ENCODE assay signal across 21 cellular contexts in the genomic region with DNA sequence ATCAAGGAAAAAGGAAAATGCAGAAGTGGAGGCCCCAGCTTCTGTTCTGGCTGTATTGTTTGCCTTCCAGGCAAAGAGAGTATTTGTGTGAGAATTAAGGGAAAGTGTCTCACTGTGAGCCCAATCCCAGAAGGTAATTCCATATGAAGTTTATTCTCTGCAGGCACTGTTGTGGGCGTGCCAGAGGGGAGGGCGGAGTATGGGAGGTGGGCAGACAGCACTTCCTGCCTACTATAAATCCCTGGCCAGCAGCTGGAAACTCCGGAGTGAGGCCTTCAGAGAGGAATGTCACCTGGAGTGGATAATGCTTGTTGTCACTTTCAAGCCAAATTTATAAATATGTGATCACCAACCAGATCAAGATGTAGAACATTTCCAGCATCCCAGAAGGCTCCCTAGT.
A peak's percentile ranks its signal among the peaks of the same experiment; 100 is the strongest.
DNase-seq lines count a peak whose midpoint lies in the region; ATAC-seq, FAIRE-seq and TF ChIP-seq lines count a peak whose summit lies in the region.
"Had no signal": no experiment of that assay in that cellular context is flagged by ENCODE, and none has a peak within 500 bp of the region (broad histone marks: within the 10 kb centered on the region; RNA-seq: fewer than 3 reads in every experiment).

No MANE protein-coding gene starts in this region.

- FAIRE-seq in pancreas (lab: Jason Lieb, UNC), result no peak

- CTCF ChIA-PET in WTC11 (lab: Charles Lee), result no interaction called here
- CTCF ChIA-PET in CD8-positive, alpha-beta T cell (lab: Charles Lee), result interaction anchor here (0.9 to 1.2 kb wide), 2 partner anchors 19 to 23 kb away, joined by 3 to 7 read pairs; no protein-coding TSS in a partner anchor

- H3K4me3 ChIP-seq in BLaER1 treated with 17β-estradiol and CSF1 and Interleukin-3, amounts not matched to agents 10 nM and 100 nM, result no peak overlapping the region
- no peak overlapping the region for H3K4me3 ChIP-seq in H7 (ENCODE audit: insufficient read depth, low read depth, low read length)
- H3K4me3 ChIP-seq in psoas muscle, result no peak overlapping the region
- H3K4me3 ChIP-seq in pancreas, result no peak overlapping the region
- no peak overlapping the region for H3K4me3 ChIP-seq in CD8-positive, alpha-beta T cell (ENCODE audit: low read depth, low read length)
- H3K4me3 ChIP-seq: esophagus muscularis mucosa, spleen, uterus had no signal

- no peaks in the 10 kb centered on the region for H3K36me3 Mint-ChIP-seq in WTC11
- H3K36me3 Mint-ChIP-seq in CD8-positive, alpha-beta T cell, result peaks cover 5% of the 10 kb centered on the region

- H3K9me3 ChIP-seq in BLaER1 treated with 17β-estradiol and CSF1 and Interleukin-3, amounts not matched to agents 10 nM and 100 nM (replicated peaks in 1 of 11), result peaks cover 0 to 24% (median 15%) of the 10 kb centered on the region in 11 experiments; a peak in 18 of 22 replicates
- no peaks in the 10 kb centered on the region for H3K9me3 ChIP-seq in psoas muscle
- no peaks in the 10 kb centered on the region for H3K9me3 ChIP-seq in pancreas
- H3K9me3 ChIP-seq in CD8-positive, alpha-beta T cell (ENCODE audit: low read length), result no peaks in the 10 kb centered on the region
- H3K9me3 ChIP-seq: esophagus muscularis mucosa, spleen, uterus had no signal

- peaks cover 0 to 31% (median 2%) of the 10 kb centered on the region in 11 experiments; a peak in 9 of 22 replicates for H3K36me3 ChIP-seq in BLaER1 treated with 17β-estradiol and CSF1 and Interleukin-3, amounts not matched to agents 10 nM and 100 nM
- no peaks in the 10 kb centered on the region for H3K36me3 ChIP-seq in H7 (replicated peaks; ENCODE audit: control insufficient read depth, insufficient read depth, low read length)
- H3K36me3 ChIP-seq in psoas muscle (ENCODE audit: insufficient read depth in 1 of 2, low read depth in 1 of 2), result no peaks in the 10 kb centered on the region
- H3K36me3 ChIP-seq in pancreas, result no peaks in the 10 kb centered on the region
- no peaks in the 10 kb centered on the region for H3K36me3 ChIP-seq in CD8-positive, alpha-beta T cell (ENCODE audit: insufficient read depth, low read length)
- H3K36me3 ChIP-seq: esophagus muscularis mucosa, spleen, uterus had no signal

- intact Hi-C loops in psoas muscle (cut with DNase I), result no loop called here
- intact Hi-C loops in pancreas (cut with DNase I), result no loop called here
- intact Hi-C loops in CD8-positive, alpha-beta T cell (cut with DNase I, micrococcal nuclease), result no loop called here

- POLR2A ChIA-PET in WTC11 (lab: Charles Lee), result no interaction called here
- POLR2A ChIA-PET in CD8-positive, alpha-beta T cell (lab: Charles Lee), result interaction anchor here (1.5 kb wide), 2 partner anchors 11 to 23 kb away, joined by 3 to 5 read pairs; no protein-coding TSS in a partner anchor

- TF ChIP-seq CTCF in WTC11 (IDR thresholded peaks at IDR 0.05) (no peak), psoas muscle (IDR thresholded peaks at IDR 0.05) (no peak), pancreas (IDR thresholded peaks at IDR 0.05) (no peak)
- no peak for TF ChIP-seq CTCF in CD8-positive, alpha-beta T cell (IDR thresholded peaks at IDR 0.05)

- H3K9ac ChIP-seq in BLaER1 treated with 17β-estradiol and CSF1 and Interleukin-3, amounts not matched to agents 10 nM and 100 nM, result peak overlapping the region in 7 of 11 experiments; percentile 7 to 85 (median 42); a peak in 7 of 22 replicates

- H3K4me1 ChIP-seq in BLaER1 treated with 17β-estradiol and CSF1 and Interleukin-3, amounts not matched to agents 10 nM and 100 nM, result peaks cover 72 to 100% (median 96%) of the 10 kb centered on the region in 10 experiments
- H3K4me1 ChIP-seq in psoas muscle, result peaks cover 25% of the 10 kb centered on the region
- H3K4me1 ChIP-seq in pancreas, result peaks cover 13 to 21% (median 18%) of the 10 kb centered on the region in 3 donors
- peaks cover 57% of the 10 kb centered on the region for H3K4me1 ChIP-seq in CD8-positive, alpha-beta T cell (ENCODE audit: insufficient read depth, low read length)

- no peaks in the 10 kb centered on the region for H4K20me1 ChIP-seq in BLaER1 treated with 17β-estradiol and CSF1 and Interleukin-3, amounts not matched to agents 10 nM and 100 nM

- ATAC-seq in WTC11 (peak; percentile 66), psoas muscle (no peak), pancreas (no peak)
- ATAC-seq in CD8-positive, alpha-beta T cell, result no peak
- ATAC-seq: Panc1; stimulated activated naive B cell treated with anti-CD40 and anti-IgM and Interleukin-4, amounts not matched to agents 10 μg/mL and 1 μg/mL and 100 μg/mL, for 72 hours had no signal

- peak overlapping the region; percentile 92 to 99 (median 95) for H3K27ac ChIP-seq in BLaER1 treated with 17β-estradiol and CSF1 and Interleukin-3, amounts not matched to agents 10 nM and 100 nM
- H3K27ac ChIP-seq in psoas muscle (no peak overlapping the region), pancreas (no peak overlapping the region)
- no peak overlapping the region for H3K27ac ChIP-seq in CD8-positive, alpha-beta T cell (ENCODE audit: low read depth, low read length)
- H3K27ac ChIP-seq: esophagus muscularis mucosa, HL-60, spleen, uterus had no signal

- H3K27me3 ChIP-seq in BLaER1 treated with 17β-estradiol and CSF1 and Interleukin-3, amounts not matched to agents 10 nM and 100 nM, result no peaks in the 10 kb centered on the region
- H3K27me3 ChIP-seq in H7 (ENCODE audit: control insufficient read depth, insufficient read depth, low read length), result no peaks in the 10 kb centered on the region
- no peaks in the 10 kb centered on the region for H3K27me3 ChIP-seq in psoas muscle (ENCODE audit: insufficient read depth in 3 of 3, low read length in 2 of 3)
- H3K27me3 ChIP-seq in pancreas, result no peaks in the 10 kb centered on the region
- no peaks in the 10 kb centered on the region for H3K27me3 ChIP-seq in CD8-positive, alpha-beta T cell (ENCODE audit: insufficient read depth, low read length)
- H3K27me3 ChIP-seq: esophagus muscularis mucosa, spleen, uterus had no signal

- H3K27ac Mint-ChIP-seq in WTC11, result no peak overlapping the region
- H3K27ac Mint-ChIP-seq in CD8-positive, alpha-beta T cell, result no peak overlapping the region
- H3K27ac Mint-ChIP-seq: stimulated activated naive B cell treated with anti-CD40 and anti-IgM and Interleukin-4, amounts not matched to agents 10 μg/mL and 1 μg/mL and 100 μg/mL, for 72 hours had no signal

- peak overlapping the region in 10 of 11 experiments; percentile 1 to 91 (median 83); a peak in 18 of 22 replicates for H3K4me2 ChIP-seq in BLaER1 treated with 17β-estradiol and CSF1 and Interleukin-3, amounts not matched to agents 10 nM and 100 nM

- 60 to 70% (median 62%) methylated on average over 3 of the region's 3 CpGs for WGBS in psoas muscle, 3 donors
- 67 to 74% methylated on average over 3 of the region's 3 CpGs for WGBS in pancreas, 2 donors

- H3K9me3 Mint-ChIP-seq in WTC11, result no peaks in the 10 kb centered on the region
- no peaks in the 10 kb centered on the region for H3K9me3 Mint-ChIP-seq in CD8-positive, alpha-beta T cell
- H3K9me3 Mint-ChIP-seq: stimulated activated naive B cell treated with anti-CD40 and anti-IgM and Interleukin-4, amounts not matched to agents 10 μg/mL and 1 μg/mL and 100 μg/mL, for 72 hours had no signal

- H3K27me3 Mint-ChIP-seq in WTC11 (ENCODE audit: low read depth), result no peaks in the 10 kb centered on the region
- H3K27me3 Mint-ChIP-seq in CD8-positive, alpha-beta T cell (ENCODE audit: low read depth), result no peaks in the 10 kb centered on the region
- H3K27me3 Mint-ChIP-seq: stimulated activated naive B cell treated with anti-CD40 and anti-IgM and Interleukin-4, amounts not matched to agents 10 μg/mL and 1 μg/mL and 100 μg/mL, for 72 hours had no signal

- no peak overlapping the region for H3K4me3 Mint-ChIP-seq in WTC11
- H3K4me3 Mint-ChIP-seq in CD8-positive, alpha-beta T cell, result no peak overlapping the region
- H3K4me3 Mint-ChIP-seq: stimulated activated naive B cell treated with anti-CD40 and anti-IgM and Interleukin-4, amounts not matched to agents 10 μg/mL and 1 μg/mL and 100 μg/mL, for 72 hours had no signal

- DNase-seq in H7 (peak; percentile 24), WTC11 (ENCODE audit: low spot score) (peak; percentile 19), left kidney (ENCODE audit: low read depth, low spot score) (peak; percentile 47), psoas muscle (no peak), pancreas (no peak), islet precursor cell (no peak)
- no peak for DNase-seq in CD8-positive, alpha-beta T cell
- DNase-seq: activated CD4-positive, CD25-positive, alpha-beta regulatory T cell; activated gamma-delta T cell; head of caudate nucleus; Kasumi-1; NCI-H1436; NCI-H446 treated with DMSO at 0.1 percent for 48 hours; spleen; stimulated activated naive B cell treated with anti-CD40 and anti-IgM and Interleukin-4, amounts not matched to agents 10 μg/mL and 1 μg/mL and 100 μg/mL, for 72 hours; SW 1271; uterus had no signal

- H3K4me1 Mint-ChIP-seq in WTC11, result peaks cover 39% of the 10 kb centered on the region
- H3K4me1 Mint-ChIP-seq in CD8-positive, alpha-beta T cell (ENCODE audit: low read depth), result peaks cover 80% of the 10 kb centered on the region

TF ChIP-seq in WTC11, 78 proteins besides CTCF, POLR2A, EP300 and RAD21 (continues in another document):
- TF ChIP-seq OVOL2 (CRISPR knock-in tag; IDR thresholded peaks at IDR 0.05; ENCODE audit: borderline replicate concordance) (no peak), GABPB1 (CRISPR knock-in tag; IDR thresholded peaks at IDR 0.05) (no peak)
- TF ChIP-seq, protein P1, sequence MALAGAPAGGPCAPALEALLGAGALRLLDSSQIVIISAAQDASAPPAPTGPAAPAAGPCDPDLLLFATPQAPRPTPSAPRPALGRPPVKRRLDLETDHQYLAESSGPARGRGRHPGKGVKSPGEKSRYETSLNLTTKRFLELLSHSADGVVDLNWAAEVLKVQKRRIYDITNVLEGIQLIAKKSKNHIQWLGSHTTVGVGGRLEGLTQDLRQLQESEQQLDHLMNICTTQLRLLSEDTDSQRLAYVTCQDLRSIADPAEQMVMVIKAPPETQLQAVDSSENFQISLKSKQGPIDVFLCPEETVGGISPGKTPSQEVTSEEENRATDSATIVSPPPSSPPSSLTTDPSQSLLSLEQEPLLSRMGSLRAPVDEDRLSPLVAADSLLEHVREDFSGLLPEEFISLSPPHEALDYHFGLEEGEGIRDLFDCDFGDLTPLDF (CRISPR knock-in tag; IDR thresholded peaks at IDR 0.05), result no peak

Comparison
In these comparisons a context has a peak if more than half of its experiments do, and no peak if none do; other contexts are left out.
1. H3K27ac ChIP-seq: peak in BLaER1 treated with 17β-estradiol and CSF1 and Interleukin-3, amounts not matched to agents 10 nM and 100 nM (11 of 11); none in psoas muscle (single experiment), pancreas (0 of 4) and CD8-positive, alpha-beta T cell (single experiment).
2. DNase-seq: peak in H7 (single experiment), WTC11 (single experiment) and left kidney (single experiment); none in psoas muscle (0 of 2), pancreas (0 of 6), islet precursor cell (single experiment) and CD8-positive, alpha-beta T cell (0 of 7).